In genomic region chr19:39435499-39436349, GRCh38 we compare ENCODE assay signal across 1 cellular context.
A peak's percentile ranks its signal among the peaks of the same experiment; 100 is the strongest.
TF ChIP-seq lines count a peak whose summit lies in the region.

RPS16 (minus strand) TSS chr19:39435949; CDS start chr19:39435895, 54 bp downstream.

TF ChIP-seq in HepG2, 621 proteins besides CTCF, POLR2A, EP300 and RAD21 (continued from another document and continues in another):
- no peak for TF ChIP-seq ZNF446 (CRISPR knock-in tag; IDR thresholded peaks at IDR 0.05)
- TF ChIP-seq FOXM1 (CRISPR knock-in tag; IDR thresholded peaks at IDR 0.05), result no peak
- TF ChIP-seq MXD4 (CRISPR knock-in tag; IDR thresholded peaks at IDR 0.05), result peak; percentile 85
- TF ChIP-seq CERS6 (CRISPR knock-in tag; IDR thresholded peaks at IDR 0.05), result no peak
- no peak for TF ChIP-seq ATRX (CRISPR knock-in tag; IDR thresholded peaks at IDR 0.05; ENCODE audit: borderline replicate concordance)
- no peak for TF ChIP-seq PRPF4 (IDR thresholded peaks at IDR 0.05; ENCODE audit: low read depth, low read length, poor library complexity, severe bottlenecking)
- peak; percentile 90; the same call in 1 of the 2 replicates for TF ChIP-seq ZNF598 (CRISPR knock-in tag; IDR thresholded peaks at IDR 0.05; ENCODE audit: borderline replicate concordance)
- no peak for TF ChIP-seq PHF5A (CRISPR knock-in tag; IDR thresholded peaks at IDR 0.05; ENCODE audit: low read depth, unreplicated experiment)
- TF ChIP-seq SP4 (CRISPR knock-in tag; IDR thresholded peaks at IDR 0.05), result peak; percentile 98
- TF ChIP-seq ZFP36L2 (CRISPR knock-in tag; IDR thresholded peaks at IDR 0.05), result no peak
- TF ChIP-seq RARG (CRISPR knock-in tag; IDR thresholded peaks at IDR 0.05; ENCODE audit: low read depth), result peak; percentile 90; the same call in 1 of the 2 replicates
- TF ChIP-seq ZFP91 (CRISPR knock-in tag; IDR thresholded peaks at IDR 0.05; ENCODE audit: borderline replicate concordance), result peak; percentile 94; the same call in 1 of the 2 replicates
- no peak; the same call in 1 of the 2 replicates for TF ChIP-seq ZNF281 (CRISPR knock-in tag; IDR thresholded peaks at IDR 0.05; ENCODE audit: borderline replicate concordance)
- TF ChIP-seq SIN3B (IDR thresholded peaks at IDR 0.05; ENCODE audit: low read length), result peak; percentile 70; the same call in 1 of the 2 replicates
- TF ChIP-seq ZIK1 (CRISPR knock-in tag; IDR thresholded peaks at IDR 0.05; ENCODE audit: borderline replicate concordance, low read depth), result peak; percentile 67; the same call in 1 of the 2 replicates
- TF ChIP-seq PHF20 (CRISPR knock-in tag; IDR thresholded peaks at IDR 0.05), result peak; percentile 94
- no peak; the same call in 1 of the 2 replicates for TF ChIP-seq LBX2 (CRISPR knock-in tag; IDR thresholded peaks at IDR 0.05; ENCODE audit: borderline replicate concordance)
- TF ChIP-seq PCBP2 (optimal IDR thresholded peaks at IDR 0.05; ENCODE audit: low read depth, low read length, poor library complexity, severe bottlenecking), result no peak
- 0 out of 2 replicates have a peak, but pooled peaks have one; percentile 70 for TF ChIP-seq ZNF232 (CRISPR knock-in tag; IDR thresholded peaks at IDR 0.05; ENCODE audit: borderline replicate concordance)
- peak; percentile 55; the same call in 1 of the 2 replicates for TF ChIP-seq SP140L (CRISPR knock-in tag; IDR thresholded peaks at IDR 0.05; ENCODE audit: borderline replicate concordance)
- TF ChIP-seq KLF13 (CRISPR knock-in tag; IDR thresholded peaks at IDR 0.05), result 0 out of 2 replicates have a peak, but pooled peaks have one; percentile 44
- TF ChIP-seq ZNF687 (CRISPR knock-in tag; IDR thresholded peaks at IDR 0.05), result peak; percentile 95
- no peak for TF ChIP-seq ZBTB1 (CRISPR knock-in tag; IDR thresholded peaks at IDR 0.05; ENCODE audit: borderline replicate concordance)
- TF ChIP-seq ZNF674 (CRISPR knock-in tag; IDR thresholded peaks at IDR 0.05; ENCODE audit: low read depth), result no peak
- TF ChIP-seq GABPA (IDR thresholded peaks at IDR 0.05; ENCODE audit: low read depth, low read length), result peak; percentile 85
- TF ChIP-seq GABPA (CRISPR knock-in tag; IDR thresholded peaks at IDR 0.05; ENCODE audit: low read depth), result peak; percentile 98
- TF ChIP-seq MXD1 (CRISPR knock-in tag; IDR thresholded peaks at IDR 0.05), result peak; percentile 91; the same call in 1 of the 2 replicates
- TF ChIP-seq MTERF4 (CRISPR knock-in tag; IDR thresholded peaks at IDR 0.05), result no peak
- peak; percentile 89 for TF ChIP-seq ZNF343 (CRISPR knock-in tag; IDR thresholded peaks at IDR 0.05)
- peak; percentile 57 for TF ChIP-seq TAF15 (IDR thresholded peaks at IDR 0.05; ENCODE audit: low read depth, low read length, poor library complexity, severe bottlenecking)
- no peak; the same call in 1 of the 2 replicates for TF ChIP-seq ZNF275 (CRISPR knock-in tag; IDR thresholded peaks at IDR 0.05; ENCODE audit: borderline replicate concordance)
- peak; percentile 97 for TF ChIP-seq KAT8 (CRISPR knock-in tag; IDR thresholded peaks at IDR 0.05)
- TF ChIP-seq CHD4 (IDR thresholded peaks at IDR 0.05; ENCODE audit: borderline replicate concordance, low read length), result no peak
- TF ChIP-seq ZNF431 (CRISPR knock-in tag; IDR thresholded peaks at IDR 0.05; ENCODE audit: borderline replicate concordance, low read depth), result no peak; the same call in 1 of the 2 replicates
- TF ChIP-seq ZC3H4 (CRISPR knock-in tag; IDR thresholded peaks at IDR 0.05; ENCODE audit: borderline replicate concordance), result no peak
- peak; percentile 77 for TF ChIP-seq ZNF772 (CRISPR knock-in tag; IDR thresholded peaks at IDR 0.05)
- TF ChIP-seq HOXA3 (CRISPR knock-in tag; IDR thresholded peaks at IDR 0.05), result peak; percentile 89
- TF ChIP-seq ZNF414 (CRISPR knock-in tag; IDR thresholded peaks at IDR 0.05), result peak; percentile 52; the same call in 1 of the 2 replicates
- TF ChIP-seq HNF4G (IDR thresholded peaks at IDR 0.05; ENCODE audit: borderline replicate concordance, low read depth, low read length), result no peak
- TF ChIP-seq HNF4G (CRISPR knock-in tag; IDR thresholded peaks at IDR 0.05; ENCODE audit: borderline replicate concordance, low read depth), result peak; percentile 62; the same call in 1 of the 2 replicates
- TF ChIP-seq ZNF570 (CRISPR knock-in tag; IDR thresholded peaks at IDR 0.05; ENCODE audit: borderline replicate concordance), result no peak
- TF ChIP-seq SALL1 (CRISPR knock-in tag; IDR thresholded peaks at IDR 0.05), result peak; percentile 92
- 0 out of 2 replicates have a peak, but pooled peaks have one; percentile 44 for TF ChIP-seq ZNF550 (CRISPR knock-in tag; IDR thresholded peaks at IDR 0.05; ENCODE audit: borderline replicate concordance)
